Comparison of ENCODE assay signal across 28 cellular contexts in genomic region chr6:135888818-135889217, GRCh38.
"Had no signal": no experiment of that assay in that cellular context is flagged by ENCODE, and none has a peak within 500 bp of the region (broad histone marks: within the 10 kb centered on the region; RNA-seq: fewer than 3 reads in every experiment).

No MANE protein-coding gene starts in this region.

- ATAC-seq: naive thymus-derived CD4-positive, alpha-beta T cell; natural killer cell; psoas muscle; right cardiac atrium; right lobe of liver; stimulated activated memory B cell treated with anti-CD40 and anti-IgM and Interleukin-4, amounts not matched to agents 10 μg/mL and 1 μg/mL and 100 μg/mL, for 72 hours; stimulated activated naive CD8-positive, alpha-beta T cell treated with anti-CD3 and anti-CD28 coated beads, Interleukin-15, amount 100 ng/mL, for 72 hours; stimulated activated naive CD8-positive, alpha-beta T cell treated with anti-CD3 and anti-CD28 coated beads, Interleukin-15, Interleukin-2, amounts not matched to agents 100 U/mL and 50 U/mL, for 24 hours; upper lobe of right lung had no signal

- H3K27me3 ChIP-seq: neural progenitor cell, right lobe of liver, sigmoid colon, spleen, suprapubic skin, testis, tibial artery, transverse colon, upper lobe of right lung, uterus had no signal

- H3K9ac ChIP-seq: neural progenitor cell, parathyroid adenoma had no signal

- H3K4me3 ChIP-seq: neural progenitor cell, psoas muscle, right lobe of liver, sigmoid colon, smooth muscle cell, spleen, suprapubic skin, testis, tibial artery, transverse colon, upper lobe of right lung, uterus had no signal

- DNase-seq: naive thymus-derived CD4-positive, alpha-beta T cell; natural killer cell; occipital lobe; posterior cingulate gyrus; psoas muscle; right cardiac atrium; right lobe of liver; sigmoid colon; spleen; stimulated activated CD4-positive, alpha-beta T cell treated with anti-CD3 and anti-CD28 coated beads, Interleukin-12 subunit alpha, Interleukin-12 subunit beta, amount 100 ng/mL, for 4 hours; stimulated activated CD4-positive, alpha-beta T cell treated with anti-CD3 and anti-CD28 coated beads, Interleukin-1b, Interleukin-23, amount 100 ng/mL, for 48 hours; stimulated activated CD4-positive, alpha-beta T cell treated with anti-CD3 and anti-CD28 coated beads, Interleukin-4, amount 100 ng/mL, for 1 hour; stimulated activated CD4-positive, alpha-beta T cell treated with anti-CD3 and anti-CD28 coated beads, Interleukin-4, amount 100 ng/mL, for 4 hours; stimulated activated CD8-positive, alpha-beta memory T cell treated with anti-CD3 and anti-CD28 coated beads, Interleukin-4, amount 100 ng/mL, for 48 hours; stimulated activated naive CD4-positive, alpha-beta T cell; stimulated activated naive CD8-positive, alpha-beta T cell treated with anti-CD3 and anti-CD28 coated beads, Interleukin-15, amount 100 ng/mL, for 72 hours; stimulated activated naive CD8-positive, alpha-beta T cell treated with anti-CD3 and anti-CD28 coated beads, Interleukin-15, Interleukin-2, amounts not matched to agents 100 U/mL and 50 U/mL, for 24 hours; substantia nigra; testis; tibial artery; transverse colon; upper lobe of right lung; uterus had no signal

- H3K27ac ChIP-seq: neural progenitor cell, parathyroid adenoma, psoas muscle, right lobe of liver, sigmoid colon, spleen, suprapubic skin, testis, tibial artery, transverse colon, upper lobe of right lung, uterus had no signal

- H3K9me3 ChIP-seq: psoas muscle, right lobe of liver, sigmoid colon, spleen, suprapubic skin, testis, tibial artery, transverse colon, upper lobe of right lung, uterus had no signal

- H3K4me2 ChIP-seq: neural progenitor cell, smooth muscle cell had no signal

- H2AFZ ChIP-seq: neural progenitor cell, parathyroid adenoma had no signal

- H3K36me3 ChIP-seq: neural progenitor cell, right lobe of liver, sigmoid colon, spleen, suprapubic skin, tibial artery, transverse colon, upper lobe of right lung, uterus had no signal

- H3K4me1 ChIP-seq: neural progenitor cell, parathyroid adenoma, sigmoid colon, spleen, suprapubic skin, testis, tibial artery, transverse colon, upper lobe of right lung, uterus had no signal

- H3K79me2 ChIP-seq: parathyroid adenoma had no signal
